In genomic region chr6:131963063-131963462, GRCh38 we compare ENCODE assay signal across 21 cellular contexts. TPM values are rescaled to one million over a fixed set of nuclear protein-coding genes. Genes with fewer than 3 reads are reported as not detected.
DNase-seq lines count a peak whose midpoint lies in the region; ATAC-seq, FAIRE-seq and TF ChIP-seq lines count a peak whose summit lies in the region.
"Had no signal": no experiment of that assay in that cellular context is flagged by ENCODE, and none has a peak within 500 bp of the region (broad histone marks: within the 10 kb centered on the region; RNA-seq: fewer than 3 reads in every experiment).

No MANE protein-coding gene starts in this region.

- CTCF ChIA-PET in HepG2 (lab: Yijun Ruan, JAX; ENCODE audit: low intra/inter-chr PET ratio, low total read pairs) (no interaction called here), endothelial cell of umbilical vein (lab: Charles Lee) (interaction anchor here (1.3 to 1.5 kb wide), 4 partner anchors 17 to 317 kb away, joined by 3 to 6 read pairs (median 4); no protein-coding TSS in a partner anchor)

- H3K4me1 ChIP-seq in HepG2 (ENCODE audit: insufficient read depth, low read length) (peaks cover 63% of the 10 kb centered on the region), right lobe of liver (peaks cover 0 to 23% (median 7%) of the 10 kb centered on the region in 4 donors), endothelial cell of umbilical vein (ENCODE audit: control insufficient read depth, extremely low read depth, insufficient read depth, low read length) (peaks cover 7% of the 10 kb centered on the region)

- TF ChIP-seq RAD21 in HepG2 (CRISPR knock-in tag; IDR thresholded peaks at IDR 0.05), result no peak

- H3K27me3 ChIP-seq in HepG2 (ENCODE audit: control insufficient read depth in 1 of 2, insufficient read depth in 2 of 2, low read length in 2 of 2), result no peaks in the 10 kb centered on the region
- no peaks in the 10 kb centered on the region for H3K27me3 ChIP-seq in right lobe of liver
- no peaks in the 10 kb centered on the region for H3K27me3 ChIP-seq in endothelial cell of umbilical vein (ENCODE audit: control insufficient read depth in 2 of 2, insufficient read depth in 2 of 2, low read length in 2 of 2)

- H3K9ac ChIP-seq in HepG2 (ENCODE audit: insufficient read depth, low read depth, low read length) (no peak overlapping the region), endothelial cell of umbilical vein (replicated peaks; ENCODE audit: extremely low read depth, insufficient read depth, low read length) (no peak overlapping the region)
- H3K9ac ChIP-seq: BLaER1 treated with 17β-estradiol and CSF1 and Interleukin-3, amounts not matched to agents 10 nM and 100 nM had no signal

- no peak for TF ChIP-seq EP300 in HepG2 (IDR thresholded peaks at IDR 0.05; ENCODE audit: low read depth in 2 of 2, low read length in 2 of 2)
- TF ChIP-seq EP300 in HepG2 (CRISPR knock-in tag; IDR thresholded peaks at IDR 0.05; ENCODE audit: borderline replicate concordance), result no peak

- H2AFZ ChIP-seq in HepG2 (ENCODE audit: low read length) (no peak overlapping the region), endothelial cell of umbilical vein (ENCODE audit: low read depth, low read length) (no peak overlapping the region)

- H3K9me1 ChIP-seq in endothelial cell of umbilical vein (replicated peaks; ENCODE audit: control insufficient read depth, extremely low read depth, insufficient read depth, low read length), result no peaks in the 10 kb centered on the region

- FAIRE-seq in HepG2 (lab: Jason Lieb, UNC) (no peak), endothelial cell of umbilical vein (lab: Jason Lieb, UNC) (no peak)
- FAIRE-seq: A549, D721Med, G401.6, GM12878, GM12892, GM18507, GM19239 had no signal

- POLR2A ChIA-PET in HepG2 (lab: Yijun Ruan, JAX), result interaction anchor here (2.4 kb wide), 1 partner anchor 12 kb away, joined by 12 read pairs; the partner anchor contains the start of gene CCN2
- POLR2A ChIA-PET in endothelial cell of umbilical vein (lab: Charles Lee), result no interaction called here

- H3K4me3 ChIP-seq in HepG2 (replicated peaks in 1 of 3; ENCODE audit: insufficient read depth in 1 of 3, low read depth in 2 of 3, low read length in 3 of 3) (no peak overlapping the region), right lobe of liver (no peak overlapping the region), endothelial cell of umbilical vein (replicated peaks in 1 of 3; ENCODE audit: insufficient read depth in 1 of 3, low read depth in 1 of 3, low read length in 3 of 3) (no peak overlapping the region)
- H3K4me3 ChIP-seq: A549; BLaER1 treated with 17β-estradiol and CSF1 and Interleukin-3, amounts not matched to agents 10 nM and 100 nM; GM12878 had no signal

- TF ChIP-seq CTCF in HepG2 (CRISPR knock-in tag; IDR thresholded peaks at IDR 0.05) (no peak), right lobe of liver (IDR thresholded peaks at IDR 0.05) (no peak), endothelial cell of umbilical vein (IDR thresholded peaks at IDR 0.05; ENCODE audit: extremely low read depth in 1 of 2, insufficient read depth in 1 of 2, low read depth in 1 of 2, low read length in 2 of 2) (no peak)

- BruUV-seq in HepG2 (replicated peaks; lab: Mats Ljungman, UMichigan), result no TSS peak
- no TSS peak for BruUV-seq in endothelial cell of umbilical vein (replicated peaks; lab: Mats Ljungman, UMichigan)

- H3K9me3 ChIP-seq in HepG2 (ENCODE audit: low read length), result no peaks in the 10 kb centered on the region
- no peaks in the 10 kb centered on the region for H3K9me3 ChIP-seq in right lobe of liver
- no peaks in the 10 kb centered on the region for H3K9me3 ChIP-seq in endothelial cell of umbilical vein (replicated peaks; ENCODE audit: control insufficient read depth, insufficient read depth, low read length)
- H3K9me3 ChIP-seq: A549, Caco-2 had no signal

- dilution Hi-C loops in endothelial cell of umbilical vein (cut with MboI; ENCODE audit: extremely low pct_ligation_motif_present, low sequenced_read_pairs), result no loop called here

- H3K36me3 ChIP-seq in HepG2 (replicated peaks in 1 of 2; ENCODE audit: control insufficient read depth in 1 of 2, insufficient read depth in 2 of 2, low read length in 2 of 2) (no peaks in the 10 kb centered on the region), right lobe of liver (no peaks in the 10 kb centered on the region), endothelial cell of umbilical vein (ENCODE audit: control insufficient read depth in 2 of 2, extremely low read depth in 1 of 2, insufficient read depth in 2 of 2, low read length in 2 of 2) (no peaks in the 10 kb centered on the region)
- H3K36me3 ChIP-seq: BLaER1 treated with 17β-estradiol and CSF1 and Interleukin-3, amounts not matched to agents 10 nM and 100 nM had no signal

- DNase-seq in HepG2 (ENCODE audit: low spot score) (no peak), right lobe of liver (no peak), endothelial cell of umbilical vein (ENCODE audit: low read depth, low spot score) (no peak), GF-D8 (lab: John Stamatoyannopoulos, UW) (no peak)
- DNase-seq: AML-193; Caco-2; Calu3; CD4-positive, alpha-beta T cell; CD8-positive, alpha-beta T cell; DMS79 treated with DMSO at 0.1 percent for 48 hours had no signal

- intact Hi-C loops in HepG2 (cut with micrococcal nuclease; ENCODE audit: unreplicated experiment) (no loop called here), right lobe of liver (cut with DNase I) (no loop called here), endothelial cell of umbilical vein (cut with micrococcal nuclease) (no loop called here)

- no peak overlapping the region for H3K27ac ChIP-seq in HepG2 (ENCODE audit: extremely low read length, insufficient read depth, low read length)
- no peak overlapping the region for H3K27ac ChIP-seq in right lobe of liver
- H3K27ac ChIP-seq in endothelial cell of umbilical vein (ENCODE audit: insufficient read depth, low read depth, low read length), result no peak overlapping the region
- H3K27ac ChIP-seq: 22Rv1; A549; BLaER1 treated with 17β-estradiol and CSF1 and Interleukin-3, amounts not matched to agents 10 nM and 100 nM; C4-2B had no signal

- no peak for ATAC-seq in HepG2
- no peak for ATAC-seq in right lobe of liver
- no peak for ATAC-seq in HG02981 (IDR thresholded peaks at IDR 0.05; ENCODE audit: unreplicated experiment)
- ATAC-seq: A549; CD8-positive, alpha-beta T cell; GM12878 had no signal

- H3K4me2 ChIP-seq in HepG2 (ENCODE audit: low read depth, low read length) (no peak overlapping the region), endothelial cell of umbilical vein (ENCODE audit: insufficient read depth, low read length) (no peak overlapping the region)
- H3K4me2 ChIP-seq: A549; BLaER1 treated with 17β-estradiol and CSF1 and Interleukin-3, amounts not matched to agents 10 nM and 100 nM had no signal

- in situ Hi-C loops in HepG2 (cut with HindIII; ENCODE audit: extremely low pct_ligation_motif_present, low pct_unique_long_range_greater_than_20kb), result no loop called here

- H3K79me2 ChIP-seq in HepG2 (ENCODE audit: insufficient read depth, low read length), result no peaks in the 10 kb centered on the region
- H3K79me2 ChIP-seq in endothelial cell of umbilical vein (ENCODE audit: control insufficient read depth, insufficient read depth, low read length), result no peaks in the 10 kb centered on the region

- TF ChIP-seq POLR2A in HepG2 (IDR thresholded peaks at IDR 0.05; ENCODE audit: insufficient read depth in 1 of 2, low read depth in 2 of 2, low read length in 2 of 2) (no peak), right lobe of liver (IDR thresholded peaks at IDR 0.05) (no peak), endothelial cell of umbilical vein (IDR thresholded peaks at IDR 0.05; ENCODE audit: low read depth, low read length) (no peak)

- H4K20me1 ChIP-seq in HepG2 (ENCODE audit: insufficient read depth, low read length), result no peaks in the 10 kb centered on the region
- no peaks in the 10 kb centered on the region for H4K20me1 ChIP-seq in endothelial cell of umbilical vein (replicated peaks; ENCODE audit: control insufficient read depth, extremely low read depth, insufficient read depth, low read length)
- H4K20me1 ChIP-seq: BLaER1 treated with 17β-estradiol and CSF1 and Interleukin-3, amounts not matched to agents 10 nM and 100 nM had no signal

TF ChIP-seq in endothelial cell of umbilical vein, 7 proteins besides CTCF, POLR2A, EP300 and RAD21 (continues in another document):
- no peak for TF ChIP-seq GATA2 (IDR thresholded peaks at IDR 0.05; ENCODE audit: insufficient read depth, insufficient read length, low read depth, low read length)

RNA-seq across cellular contexts. Expression of gene CCN2, which starts 11.9 kb away (rescaled TPM):
- total RNA-seq in HepG2 (2016; rRNA removed; fragmentation: Illumina TruSeq; extraction: Trizol) (29.6 and 34.7 TPM in 2 replicates), right lobe of liver (10 to 100 TPM in 5 of 6 experiments, 1 to 10 TPM in 1; 3.4 to 82.9 (median 54.3) TPM), endothelial cell of umbilical vein (2,488 and 2,886 TPM in 2 replicates)
- 7.2 and 7.8 TPM in 2 replicates for total RNA-seq in HepG2 (2016; cell fraction: cytosol; rRNA removed; fragmentation: Illumina TruSeq; extraction: Trizol; ENCODE audit: low read depth)
- 27.0 and 36.5 TPM in 2 replicates for total RNA-seq in HepG2 (2016; cell fraction: insoluble cytoplasmic fraction; rRNA removed; fragmentation: Illumina TruSeq; extraction: Trizol)
- 29.3 and 34.9 TPM in 2 replicates for total RNA-seq in HepG2 (2016; cell fraction: membrane; rRNA removed; fragmentation: Illumina TruSeq; extraction: Trizol)
- total RNA-seq in HepG2 (2016; cell fraction: nucleus; rRNA removed; fragmentation: Illumina TruSeq; extraction: Trizol), result 91.2 and 104 TPM in 2 replicates
- polyA plus RNA-seq in HepG2 (2011; rRNA removed) (316 and 375 TPM in 2 replicates), endothelial cell of umbilical vein (1,646 and 1,926 TPM in 2 replicates)
- 191 and 283 TPM in 2 replicates for polyA plus RNA-seq in HepG2 (2011; cell fraction: cytosol; rRNA removed)
- polyA plus RNA-seq in HepG2 (2011; cell fraction: nucleus; rRNA removed), result 458 and 601 TPM in 2 replicates
- polyA plus RNA-seq in HepG2 (2012), result 765 and 789 TPM in 2 replicates
- polyA plus RNA-seq in HepG2 (2016; cell fraction: cytosol; fragmentation: Illumina TruSeq; extraction: Trizol; ENCODE audit: low read depth), result 7.8 and 8.0 TPM in 2 replicates
- polyA plus RNA-seq in HepG2 (2016; cell fraction: insoluble cytoplasmic fraction; fragmentation: Illumina TruSeq; extraction: Trizol; ENCODE audit: low read depth), result 36.0 and 46.4 TPM in 2 replicates
- polyA plus RNA-seq in HepG2 (2016; cell fraction: membrane; fragmentation: Illumina TruSeq; extraction: Trizol; ENCODE audit: low read depth), result 18.5 and 20.3 TPM in 2 replicates
- 252 and 258 TPM in 2 replicates for polyA plus RNA-seq in HepG2 (2016; cell fraction: nucleus; fragmentation: Illumina TruSeq; extraction: Trizol; ENCODE audit: insufficient read depth, low read depth)
- polyA minus RNA-seq in HepG2 (2011; rRNA and poly(A)+ RNA removed; ENCODE audit: low replicate concordance), result 0.21 and 276 TPM in 2 replicates
- 404 and 475 TPM in 2 replicates for polyA minus RNA-seq in HepG2 (2011; cell fraction: cytosol; rRNA and poly(A)+ RNA removed)
- 171 and 228 TPM in 2 replicates for polyA minus RNA-seq in HepG2 (2011; cell fraction: nucleus; rRNA and poly(A)+ RNA removed)
- 2,191 and 2,482 TPM in 2 replicates for polyA plus RNA-seq in endothelial cell of umbilical vein (2011; cell fraction: cytosol; rRNA removed)
- 2,136 and 2,278 TPM in 2 replicates for polyA plus RNA-seq in endothelial cell of umbilical vein (2011; cell fraction: nucleus; rRNA removed)
- 2,295 and 2,601 TPM in 2 replicates for polyA plus RNA-seq in endothelial cell of umbilical vein (2012)
- 1,101 and 1,172 TPM in 2 replicates for polyA minus RNA-seq in endothelial cell of umbilical vein
- 1.2 TPM for polyA minus RNA-seq in endothelial cell of umbilical vein (2011; cell fraction: cytosol; rRNA and poly(A)+ RNA removed)
- 637 and 812 TPM in 2 replicates for polyA minus RNA-seq in endothelial cell of umbilical vein (2011; cell fraction: nucleus; rRNA and poly(A)+ RNA removed)

Comparison
In these comparisons a context has a peak if more than half of its experiments do, and no peak if none do; other contexts are left out.
1. RNA of gene CCN2, which starts 11.9 kb away (total RNA-seq): 2,488 to 2,886 TPM in endothelial cell of umbilical vein; 3.4 to 82.9 TPM in right lobe of liver and 7.2 to 104 TPM in HepG2; every median in the first group is over 10 times any median in the second.